Comparison of ENCODE assay signal across 1 cellular context in genomic region chr4:6693274-6694176, GRCh38.
TF ChIP-seq lines count a peak whose summit lies in the region.

S100P (plus strand) TSS chr4:6693878; CDS start chr4:6693933, 55 bp downstream.

TF ChIP-seq in HepG2, 621 proteins besides CTCF, POLR2A, EP300 and RAD21 (continued from another document):
- TF ChIP-seq CC2D1A (CRISPR knock-in tag; IDR thresholded peaks at IDR 0.05) (no peak), ZSCAN29 (CRISPR knock-in tag; conservative IDR thresholded peaks at IDR 0.05) (no peak), ZNF335 (CRISPR knock-in tag; IDR thresholded peaks at IDR 0.05) (peak; percentile 88; the same call in 1 of the 2 replicates), SMARCE1 (IDR thresholded peaks at IDR 0.05; ENCODE audit: borderline replicate concordance) (no peak), ZNF562 (CRISPR knock-in tag; IDR thresholded peaks at IDR 0.05; ENCODE audit: borderline replicate concordance) (no peak), HDAC6 (IDR thresholded peaks at IDR 0.05; ENCODE audit: low read depth, low read length) (no peak), ZNF577 (CRISPR knock-in tag; IDR thresholded peaks at IDR 0.05; ENCODE audit: borderline replicate concordance, low read depth) (no peak), ZNF567 (CRISPR knock-in tag; IDR thresholded peaks at IDR 0.05; ENCODE audit: borderline replicate concordance) (peak; percentile 52; the same call in 1 of the 2 replicates), ZNF333 (CRISPR knock-in tag; IDR thresholded peaks at IDR 0.05; ENCODE audit: borderline replicate concordance) (peak; percentile 65; the same call in 1 of the 2 replicates), ZBED4 (CRISPR knock-in tag; IDR thresholded peaks at IDR 0.05; ENCODE audit: borderline replicate concordance) (no peak), MAFG (CRISPR knock-in tag; IDR thresholded peaks at IDR 0.05) (peak; percentile 58; the same call in 1 of the 2 replicates), ZNF142 (CRISPR knock-in tag; IDR thresholded peaks at IDR 0.05) (no peak), HOXA5 (CRISPR knock-in tag; IDR thresholded peaks at IDR 0.05) (no peak), ZNF75D (CRISPR knock-in tag; IDR thresholded peaks at IDR 0.05; ENCODE audit: borderline replicate concordance) (peak; percentile 34; the same call in 1 of the 2 replicates), SIN3B (IDR thresholded peaks at IDR 0.05; ENCODE audit: low read length) (no peak), ZHX2 (IDR thresholded peaks at IDR 0.05; ENCODE audit: low read depth) (peak; percentile 92), ZHX2 (CRISPR knock-in tag; IDR thresholded peaks at IDR 0.05; ENCODE audit: borderline replicate concordance) (no peak), ARNT (IDR thresholded peaks at IDR 0.05) (no peak), SRSF1 (optimal IDR thresholded peaks at IDR 0.05; ENCODE audit: low read depth, low read length) (peak; percentile 76)
